ENCODE assay signal across 8 cellular contexts in the genomic region with DNA sequence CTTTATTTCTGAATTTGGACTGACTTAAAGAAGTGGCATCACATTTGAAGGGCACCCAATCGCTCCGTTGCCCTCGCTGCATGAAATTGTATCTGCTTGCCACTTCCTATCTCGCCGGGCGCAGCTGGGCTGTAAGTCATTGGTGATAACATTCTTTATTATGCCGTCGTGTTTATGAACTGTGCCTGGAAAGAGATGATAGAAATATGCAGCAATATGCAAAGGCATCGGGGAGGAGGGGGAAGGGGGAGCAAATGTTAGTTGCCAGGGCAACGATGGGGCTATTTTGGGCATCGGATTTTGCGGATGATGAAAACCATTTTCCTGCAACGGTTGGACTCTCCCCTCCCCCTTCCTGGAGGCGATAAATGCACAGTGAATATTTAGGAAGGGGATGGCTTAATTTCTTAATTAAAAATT.
DNase-seq lines count a peak whose midpoint lies in the region; ATAC-seq and TF ChIP-seq lines count a peak whose summit lies in the region.

No MANE protein-coding gene starts in this region.

- H3K27ac Mint-ChIP-seq in type B pancreatic cell = no peak overlapping the region

- no peak for TF ChIP-seq CTCF in type B pancreatic cell (conservative IDR thresholded peaks at IDR 0.05)

- no peaks in the 10 kb centered on the region for H3K9me3 Mint-ChIP-seq in type B pancreatic cell

- peak overlapping the region; percentile 25 for H3K4me3 Mint-ChIP-seq in type B pancreatic cell

- DNase-seq in activated T-cell treated with anti-CD3 and anti-CD28 coated beads for 1 hour (ENCODE audit: low read depth) (peak; percentile 19), amniotic epithelial cell (ENCODE audit: low read depth) (peak; percentile 24), left colon (no peak), type B pancreatic cell (ENCODE audit: extremely low spot score, unreplicated experiment) (no peak), NCI-H345 treated with DMSO at 0.1 percent for 48 hours (lab: John Stamatoyannopoulos, UW; ENCODE audit: unreplicated experiment) (no peak)
- no peak for DNase-seq in activated T-cell treated with anti-CD3 and anti-CD28 coated beads, Interleukin-2, amount 50 U/mL, for 48 hours

- peak; percentile 65 for ATAC-seq in left colon
- ATAC-seq in HG03432 (IDR thresholded peaks at IDR 0.05; ENCODE audit: unreplicated experiment) = no peak
- no peak for ATAC-seq in GM21717 (IDR thresholded peaks at IDR 0.05; ENCODE audit: unreplicated experiment)

- intact Hi-C loops in left colon (cut with DNase I, micrococcal nuclease) = no loop called here

- H3K36me3 Mint-ChIP-seq in type B pancreatic cell = no peaks in the 10 kb centered on the region

- H3K4me1 Mint-ChIP-seq in type B pancreatic cell (ENCODE audit: unreplicated experiment) = peaks cover 9% of the 10 kb centered on the region

- peaks cover 34% of the 10 kb centered on the region for H3K27me3 Mint-ChIP-seq in type B pancreatic cell

Comparison
In these comparisons a context has a peak if more than half of its experiments do, and no peak if none do; other contexts are left out.
1. DNase-seq: peak in activated T-cell treated with anti-CD3 and anti-CD28 coated beads for 1 hour (single experiment) and amniotic epithelial cell (single experiment); none in activated T-cell treated with anti-CD3 and anti-CD28 coated beads, Interleukin-2, amount 50 U/mL, for 48 hours (0 of 2), left colon (0 of 2), type B pancreatic cell (single experiment) and NCI-H345 treated with DMSO at 0.1 percent for 48 hours (single experiment).